In the genomic region with DNA sequence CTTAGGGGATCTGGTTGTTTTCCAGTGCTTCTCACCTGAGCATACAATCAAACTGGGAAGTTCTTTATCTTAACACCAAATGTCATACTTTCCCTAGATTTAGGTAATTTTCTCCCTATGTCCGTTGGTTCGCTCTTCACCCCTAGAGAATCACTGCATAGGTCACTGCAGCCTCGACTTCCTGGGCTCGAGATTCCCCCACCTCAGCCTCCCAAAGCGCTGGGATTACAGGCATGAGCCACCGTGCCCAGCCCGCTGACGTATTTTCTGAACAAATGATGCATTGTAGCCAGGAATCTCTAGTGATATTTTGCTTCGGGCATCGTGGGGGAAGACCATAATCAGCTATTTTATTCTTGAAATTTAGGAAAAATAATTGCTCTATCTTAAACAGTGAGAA, we compare ENCODE assay signal across 6 cellular contexts. TPM values are rescaled to one million over a fixed set of nuclear protein-coding genes. Genes with fewer than 3 reads are reported as not detected.
DNase-seq lines count a peak whose midpoint lies in the region; ATAC-seq and TF ChIP-seq lines count a peak whose summit lies in the region.

No MANE protein-coding gene starts in this region.

- H3K18ac ChIP-seq in H9 (ENCODE audit: insufficient read length, low read depth, low read length) = no peak overlapping the region

- no peak overlapping the region for H4K91ac ChIP-seq in H9 (ENCODE audit: insufficient read length, low read depth, low read length)

- H3K27ac ChIP-seq in H9 (ENCODE audit: insufficient read length, low read depth, low read length) (no peak overlapping the region), muscle layer of duodenum (ENCODE audit: low read length) (peak overlapping the region; percentile 100)

- no peaks in the 10 kb centered on the region for H3K79me1 ChIP-seq in H9 (ENCODE audit: insufficient read depth, low read depth, low read length, poor library complexity, severe bottlenecking)

- no peak overlapping the region for H2BK15ac ChIP-seq in H9 (ENCODE audit: low read depth, low read length)

- H3K23ac ChIP-seq in H9 (ENCODE audit: insufficient read length, low read depth, low read length) = no peak overlapping the region

- DNase-seq in H9 = peak; percentile 59
- DNase-seq in amniotic stem cell (lab: John Stamatoyannopoulos, UW) = peak; percentile 19
- no peak for DNase-seq in H4 (ENCODE audit: low spot score)
- DNase-seq in NCI-H2227 (lab: John Stamatoyannopoulos, UW; ENCODE audit: unreplicated experiment) = no peak

- peaks cover 3 to 7% of the 10 kb centered on the region in 2 experiments; a peak in 2 of 5 replicates for H3K9me3 Mint-ChIP-seq in H9

- no CpG with 5 or more reads among the region's 10 CpGs for WGBS in H9 (ENCODE audit: extremely low coverage, insufficient read length, low lambda C conversion rate)

- peak overlapping the region; percentile 91 to 99 for H3K4me3 ChIP-seq in muscle layer of duodenum (ENCODE audit: low read depth in 1 of 2, low read length in 2 of 2)

- no peak overlapping the region for H3K14ac ChIP-seq in H9 (ENCODE audit: insufficient read depth, low read length)

- H4K5ac ChIP-seq in H9 (ENCODE audit: insufficient read length, low read depth, low read length) = no peak overlapping the region

- H3K27me3 Mint-ChIP-seq in H9 (ENCODE audit: low read depth) = peaks cover 2% of the 10 kb centered on the region; the same call in 1 of the 2 replicates

- peaks cover 3% of the 10 kb centered on the region; the same call in 1 of the 2 replicates for H3K79me2 ChIP-seq in H9 (ENCODE audit: insufficient read depth, low read length)

- no peak overlapping the region for H3K56ac ChIP-seq in H9 (ENCODE audit: insufficient read length, low read depth, low read length)

- TF ChIP-seq CTCF in H9 (conservative IDR thresholded peaks at IDR 0.05) = no peak

- H2BK120ac ChIP-seq in H9 (ENCODE audit: low read depth, low read length, poor library complexity, severe bottlenecking) = no peak overlapping the region

- no peak overlapping the region for H2BK20ac ChIP-seq in H9 (ENCODE audit: low read depth, low read length, poor library complexity, severe bottlenecking)

- H3K36me3 Mint-ChIP-seq in H9 (ENCODE audit: insufficient read depth in 1 of 3, low read depth in 3 of 3) = peaks cover 50 to 63% (median 54%) of the 10 kb centered on the region in 3 experiments

- no peaks in the 10 kb centered on the region for H4K20me1 ChIP-seq in H9 (ENCODE audit: control insufficient read depth, insufficient read depth, insufficient read length)

- H3K36me3 ChIP-seq in muscle layer of duodenum (ENCODE audit: control insufficient read depth in 1 of 2, insufficient read depth in 2 of 2, low read length in 2 of 2) = peaks cover 26 to 37% of the 10 kb centered on the region in 2 donors

- ATAC-seq in HG02885 (IDR thresholded peaks at IDR 0.05; ENCODE audit: poor library complexity, unreplicated experiment) = no peak

- no peak overlapping the region; the same call in 1 of the 2 replicates for H3K4ac ChIP-seq in H9 (ENCODE audit: low read depth, low read length)

- no peak overlapping the region for H2AFZ ChIP-seq in H9 (ENCODE audit: low read length)

- peak overlapping the region; percentile 99 to 100 (median 100); a peak in 6 of 7 replicates for H3K27ac Mint-ChIP-seq in H9

- H3K4me2 ChIP-seq in H9 (ENCODE audit: insufficient read depth, insufficient read length, low read length) = peak overlapping the region; percentile 78

- H3K4me1 Mint-ChIP-seq in H9 = peaks cover 25 to 27% of the 10 kb centered on the region in 2 experiments

- H2AK5ac ChIP-seq in H9 (ENCODE audit: insufficient read length, low read length) = no peak overlapping the region

- H3T11ph ChIP-seq in H9 (ENCODE audit: low read length) = no peak overlapping the region

- H3K9me3 ChIP-seq in H9 (ENCODE audit: control insufficient read depth, low read depth, low read length) = no peaks in the 10 kb centered on the region
- H3K9me3 ChIP-seq in muscle layer of duodenum (ENCODE audit: control insufficient read depth in 1 of 2, low read length in 2 of 2) = no peaks in the 10 kb centered on the region

- H3K23me2 ChIP-seq in H9 (ENCODE audit: insufficient read length, low read depth, low read length, poor library complexity, severe bottlenecking) = peaks cover 8% of the 10 kb centered on the region

- H3K9ac ChIP-seq in H9 (ENCODE audit: extremely low read depth, insufficient read length, low read length) = peak overlapping the region; percentile 68

- H3K4me3 Mint-ChIP-seq in H9 = peak overlapping the region; percentile 97 to 98

- H3K27me3 ChIP-seq in H9 (ENCODE audit: insufficient read depth, low read length) (no peaks in the 10 kb centered on the region), muscle layer of duodenum (ENCODE audit: low read depth, low read length) (no peaks in the 10 kb centered on the region)

- H3K4me1 ChIP-seq in H9 (ENCODE audit: insufficient read depth, low read length) (no peaks in the 10 kb centered on the region; the same call in 1 of the 2 replicates), muscle layer of duodenum (ENCODE audit: control insufficient read depth in 1 of 2, insufficient read depth in 2 of 2, low read length in 2 of 2) (peaks cover 16 to 25% of the 10 kb centered on the region in 2 donors)

- no peak overlapping the region for H4K8ac ChIP-seq in H9 (replicated peaks; ENCODE audit: insufficient read length, low read depth, low read length)

- no peak overlapping the region for H2BK12ac ChIP-seq in H9 (ENCODE audit: insufficient read length, low read depth, low read length)

- no peak overlapping the region for H2BK5ac ChIP-seq in H9 (ENCODE audit: insufficient read length, low read length)

RNA-seq across cellular contexts. Expression of a gene that starts 1.1 kb away (rescaled TPM):
- total RNA-seq in H9 (2021) = 4,637 and 4,685 TPM in 2 replicates
- 3,847 and 4,326 TPM in 2 replicates for total RNA-seq in H4 (2014; rRNA removed; shearing (Covaris generic))

RNA-seq across cellular contexts. Expression of a gene that starts 2.7 kb away (rescaled TPM):
- total RNA-seq in H9 (2021) = 8.9 and 9.4 TPM in 2 replicates
- total RNA-seq in H4 (2014; rRNA removed; shearing (Covaris generic)) = 1.9 and 2.4 TPM in 2 replicates

RNA-seq across cellular contexts. Expression of a gene that starts 11.0 kb away (rescaled TPM):
- 248 TPM in 2 replicates for total RNA-seq in H9 (2021)
- 203 and 227 TPM in 2 replicates for total RNA-seq in H4 (2014; rRNA removed; shearing (Covaris generic))

RNA-seq across cellular contexts. Expression of a gene that starts 12.7 kb away (rescaled TPM):
- total RNA-seq in H9 (2021) = 111 and 112 TPM in 2 replicates
- 62.9 and 80.8 TPM in 2 replicates for total RNA-seq in H4 (2014; rRNA removed; shearing (Covaris generic))

RNA-seq across cellular contexts. Expression of a gene that starts 35.4 kb away (rescaled TPM):
- 51.2 and 56.5 TPM in 2 replicates for total RNA-seq in H9 (2021)
- 0.31 and 0.45 TPM in 2 replicates for total RNA-seq in H4 (2014; rRNA removed; shearing (Covaris generic))

Comparison
In these comparisons a context has a peak if more than half of its experiments do, and no peak if none do; other contexts are left out.
1. DNase-seq: peak in H9 (single experiment) and amniotic stem cell (single experiment); none in H4 (single experiment) and NCI-H2227 (single experiment).